In the genomic region with DNA sequence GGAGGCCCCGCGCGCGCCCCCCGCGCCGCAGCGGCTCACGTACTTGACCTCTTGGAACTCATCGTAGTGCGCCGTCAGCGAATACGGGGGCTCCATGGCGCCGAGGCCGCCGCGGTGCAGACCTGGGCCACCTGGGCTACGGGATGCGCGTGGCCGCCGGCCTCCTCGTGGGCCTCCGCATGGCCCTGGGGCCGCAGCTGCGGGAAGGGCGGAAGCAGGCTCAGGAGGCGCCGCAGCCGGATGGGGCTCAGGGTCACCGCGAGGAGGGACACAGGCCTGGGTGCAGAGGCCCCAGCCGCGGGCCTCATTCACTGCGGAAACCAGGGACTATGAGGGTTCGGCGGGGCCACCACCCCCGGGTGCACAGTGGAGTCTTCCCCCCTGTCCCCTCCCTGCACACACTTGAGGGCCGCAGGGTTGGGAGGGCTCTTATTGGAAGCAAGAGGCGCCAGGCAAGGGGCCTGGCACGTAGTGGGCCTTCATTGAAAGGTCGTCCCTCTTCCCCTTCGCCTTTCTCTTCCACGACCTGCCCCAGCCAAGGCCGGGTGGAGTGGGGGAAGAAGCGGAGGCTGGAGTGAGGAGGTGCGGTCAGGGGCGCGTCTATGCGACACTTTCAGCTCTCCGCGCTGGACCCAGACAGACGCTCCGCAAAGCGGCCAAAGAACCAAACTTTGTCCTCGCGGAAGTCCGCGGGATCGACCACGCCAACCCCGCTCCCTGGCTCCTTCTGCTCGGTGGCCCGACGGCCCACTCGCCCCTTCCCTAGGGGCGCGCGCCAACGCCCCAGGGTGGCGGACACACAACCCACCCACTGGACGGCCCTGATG, we compare ENCODE assay signal across 10 cellular contexts. TPM values are rescaled to one million over a fixed set of nuclear protein-coding genes. Genes with fewer than 3 reads are reported as not detected.
DNase-seq lines count a peak whose midpoint lies in the region; ATAC-seq, FAIRE-seq and TF ChIP-seq lines count a peak whose summit lies in the region.
"Had no signal": no experiment of that assay in that cellular context is flagged by ENCODE, and none has a peak within 500 bp of the region (broad histone marks: within the 10 kb centered on the region; RNA-seq: fewer than 3 reads in every experiment).

No MANE protein-coding gene starts in this region.

- FAIRE-seq in frontal cortex (lab: Jason Lieb, UNC) = no peak
- FAIRE-seq: GM12891 had no signal

- H3K9me3 Mint-ChIP-seq in CD14-positive monocyte = peaks cover 0 to 5% (median 3%) of the 10 kb centered on the region in 7 donors
- H3K9me3 Mint-ChIP-seq in H9 = no peaks in the 10 kb centered on the region; a peak in 1 of 5 replicates
- peaks cover 10% of the 10 kb centered on the region for H3K9me3 Mint-ChIP-seq in glutamatergic neuron (ENCODE audit: unreplicated experiment)
- no peaks in the 10 kb centered on the region for H3K9me3 Mint-ChIP-seq in progenitor cell of endocrine pancreas (ENCODE audit: low read depth)
- H3K9me3 Mint-ChIP-seq: activated CD4-positive, alpha-beta memory T cell treated with anti-CD3 and anti-CD28 coated beads for 36 hours had no signal

- no peak overlapping the region for H4K8ac ChIP-seq in H9 (replicated peaks; ENCODE audit: insufficient read length, low read depth, low read length)

- no peak overlapping the region for H3K4ac ChIP-seq in H9 (ENCODE audit: low read depth, low read length)

- H2BK5ac ChIP-seq in H9 (ENCODE audit: insufficient read length, low read length) = no peak overlapping the region

- no peak overlapping the region for H3T11ph ChIP-seq in H9 (ENCODE audit: low read length)

- no peaks in the 10 kb centered on the region for H3K79me2 ChIP-seq in H9 (ENCODE audit: insufficient read depth, low read length)

- H3K27ac ChIP-seq in H9 (ENCODE audit: insufficient read length, low read depth, low read length) = no peak overlapping the region
- H3K27ac ChIP-seq: dorsolateral prefrontal cortex had no signal

- intact Hi-C loops in CD14-positive monocyte (cut with micrococcal nuclease) = no loop called here

- no peak overlapping the region for H2BK120ac ChIP-seq in H9 (ENCODE audit: low read depth, low read length, poor library complexity, severe bottlenecking)

- no peaks in the 10 kb centered on the region for H3K4me1 Mint-ChIP-seq in CD14-positive monocyte
- H3K4me1 Mint-ChIP-seq in H9 = peaks cover 20 to 34% of the 10 kb centered on the region in 2 experiments
- H3K4me1 Mint-ChIP-seq in glutamatergic neuron (ENCODE audit: low read depth, unreplicated experiment) = no peaks in the 10 kb centered on the region
- no peaks in the 10 kb centered on the region for H3K4me1 Mint-ChIP-seq in progenitor cell of endocrine pancreas (ENCODE audit: low read depth)

- H3K36me3 Mint-ChIP-seq in CD14-positive monocyte = no peaks in the 10 kb centered on the region
- peaks cover 0 to 8% (median 0%) of the 10 kb centered on the region in 3 experiments; a peak in 3 of 7 replicates for H3K36me3 Mint-ChIP-seq in H9 (ENCODE audit: insufficient read depth in 1 of 3, low read depth in 3 of 3)
- H3K36me3 Mint-ChIP-seq in glutamatergic neuron (ENCODE audit: unreplicated experiment) = no peaks in the 10 kb centered on the region
- no peaks in the 10 kb centered on the region for H3K36me3 Mint-ChIP-seq in progenitor cell of endocrine pancreas (ENCODE audit: insufficient read depth)
- H3K36me3 Mint-ChIP-seq: activated CD4-positive, alpha-beta memory T cell treated with anti-CD3 and anti-CD28 coated beads for 36 hours had no signal

- no CpG with 5 or more reads among the region's 74 CpGs for WGBS in H9 (ENCODE audit: extremely low coverage, insufficient read length, low lambda C conversion rate)

- H3K14ac ChIP-seq in H9 (ENCODE audit: insufficient read depth, low read length) = peak overlapping the region; percentile 17; the same call in 1 of the 2 replicates

- H3K27ac Mint-ChIP-seq in CD14-positive monocyte = no peak overlapping the region
- no peak overlapping the region for H3K27ac Mint-ChIP-seq in H9
- no peak overlapping the region for H3K27ac Mint-ChIP-seq in glutamatergic neuron (ENCODE audit: unreplicated experiment)
- H3K27ac Mint-ChIP-seq in progenitor cell of endocrine pancreas = no peak overlapping the region
- H3K27ac Mint-ChIP-seq: activated CD4-positive, alpha-beta memory T cell treated with anti-CD3 and anti-CD28 coated beads for 36 hours had no signal

- H3K56ac ChIP-seq in H9 (ENCODE audit: insufficient read length, low read depth, low read length) = no peak overlapping the region

- no peak overlapping the region for H2BK12ac ChIP-seq in H9 (ENCODE audit: insufficient read length, low read depth, low read length)

- peak overlapping the region in 1 of 2 donors; percentile 74 for H3K4me3 Mint-ChIP-seq in CD14-positive monocyte
- peak overlapping the region; percentile 55 to 77 for H3K4me3 Mint-ChIP-seq in H9
- H3K4me3 Mint-ChIP-seq in glutamatergic neuron (ENCODE audit: unreplicated experiment) = peak overlapping the region; percentile 25
- H3K4me3 Mint-ChIP-seq in progenitor cell of endocrine pancreas (ENCODE audit: low read depth) = peak overlapping the region; percentile 59
- H3K4me3 Mint-ChIP-seq: activated CD4-positive, alpha-beta memory T cell treated with anti-CD3 and anti-CD28 coated beads for 36 hours had no signal

- H2BK15ac ChIP-seq in H9 (ENCODE audit: low read depth, low read length) = no peak overlapping the region

- no peaks in the 10 kb centered on the region for H4K20me1 ChIP-seq in H9 (ENCODE audit: control insufficient read depth, insufficient read depth, insufficient read length)

- no peak overlapping the region for H2AK5ac ChIP-seq in H9 (ENCODE audit: insufficient read length, low read length)

- TF ChIP-seq CTCF in CD14-positive monocyte (IDR thresholded peaks at IDR 0.05) (no peak), H9 (conservative IDR thresholded peaks at IDR 0.05) (no peak), glutamatergic neuron (IDR thresholded peaks at IDR 0.05; ENCODE audit: partially characterized antibody, unreplicated experiment) (no peak), progenitor cell of endocrine pancreas (IDR thresholded peaks at IDR 0.05; ENCODE audit: unreplicated experiment) (no peak)

- H4K91ac ChIP-seq in H9 (ENCODE audit: insufficient read length, low read depth, low read length) = no peak overlapping the region

- no peak overlapping the region for H3K18ac ChIP-seq in H9 (ENCODE audit: insufficient read length, low read depth, low read length)

- no peak overlapping the region for H2AFZ ChIP-seq in H9 (ENCODE audit: low read length)

- peaks cover 2% of the 10 kb centered on the region; the same call in 1 of the 2 replicates for H3K4me1 ChIP-seq in H9 (ENCODE audit: insufficient read depth, low read length)

- H4K5ac ChIP-seq in H9 (ENCODE audit: insufficient read length, low read depth, low read length) = no peak overlapping the region

- peak overlapping the region; percentile 48 for H3K4me2 ChIP-seq in H9 (ENCODE audit: insufficient read depth, insufficient read length, low read length)

- no peak overlapping the region for H3K23ac ChIP-seq in H9 (ENCODE audit: insufficient read length, low read depth, low read length)

- H3K23me2 ChIP-seq in H9 (ENCODE audit: insufficient read length, low read depth, low read length, poor library complexity, severe bottlenecking) = peaks cover 9% of the 10 kb centered on the region

- H2BK20ac ChIP-seq in H9 (ENCODE audit: low read depth, low read length, poor library complexity, severe bottlenecking) = no peak overlapping the region

- no peaks in the 10 kb centered on the region for H3K79me1 ChIP-seq in H9 (ENCODE audit: insufficient read depth, low read depth, low read length, poor library complexity, severe bottlenecking)

- no peak overlapping the region for H3K9ac ChIP-seq in H9 (ENCODE audit: extremely low read depth, insufficient read length, low read length)

- peaks cover 41 to 65% (median 47%) of the 10 kb centered on the region in 3 donors for H3K27me3 Mint-ChIP-seq in CD14-positive monocyte (ENCODE audit: low read depth in 3 of 3)
- peaks cover 87% of the 10 kb centered on the region for H3K27me3 Mint-ChIP-seq in H9 (ENCODE audit: low read depth)
- peaks cover 32% of the 10 kb centered on the region for H3K27me3 Mint-ChIP-seq in glutamatergic neuron (ENCODE audit: unreplicated experiment)
- H3K27me3 Mint-ChIP-seq in progenitor cell of endocrine pancreas = peaks cover 69% of the 10 kb centered on the region

- H3K27me3 ChIP-seq in H9 (ENCODE audit: insufficient read depth, low read length) = peaks cover 34% of the 10 kb centered on the region

- DNase-seq in CD14-positive monocyte (ENCODE audit: low spot score) (peak; percentile 36), H9 (peak; percentile 49), glutamatergic neuron (peak; percentile 17), progenitor cell of endocrine pancreas (ENCODE audit: low spot score, unreplicated experiment) (no peak), SIG-M5 treated with dmso at 0.1 percent for 504 hours (lab: John Stamatoyannopoulos, UW; ENCODE audit: unreplicated experiment) (no peak), frontal cortex (ENCODE audit: low spot score in 2 of 2) (no peak)
- DNase-seq: activated CD4-positive, alpha-beta memory T cell treated with anti-CD3 and anti-CD28 coated beads for 36 hours had no signal

- H3K9me3 ChIP-seq in H9 (ENCODE audit: control insufficient read depth, low read depth, low read length) = no peaks in the 10 kb centered on the region

- ATAC-seq in GM19463 (IDR thresholded peaks at IDR 0.05; ENCODE audit: unreplicated experiment) = no peak

RNA-seq across cellular contexts. Expression of gene ECEL1, which starts 0.9 kb away (rescaled TPM):
- not detected for polyA plus RNA-seq in CD14-positive monocyte
- total RNA-seq in H9 (2021) (8.2 and 8.4 TPM in 2 replicates), glutamatergic neuron (ENCODE audit: unreplicated experiment) (2.3 TPM), progenitor cell of endocrine pancreas (2.0 and 2.9 TPM in 2 replicates), frontal cortex (2.4 TPM)

RNA-seq across cellular contexts. Expression of gene ALPI, which starts 30.8 kb away (rescaled TPM):
- not detected for polyA plus RNA-seq in CD14-positive monocyte
- total RNA-seq in H9 (2021) (not detected in 2 replicates), glutamatergic neuron (ENCODE audit: unreplicated experiment) (not detected), progenitor cell of endocrine pancreas (not detected in 2 replicates), frontal cortex (not detected)
- total RNA-seq: activated CD4-positive, alpha-beta memory T cell treated with anti-CD3 and anti-CD28 coated beads for 36 hours; dorsolateral prefrontal cortex had no signal

RNA-seq across cellular contexts. Expression of gene PRSS56, which starts 33.4 kb away (rescaled TPM):
- polyA plus RNA-seq in CD14-positive monocyte = not detected
- total RNA-seq in H9 (2021) (not detected in 2 replicates), glutamatergic neuron (ENCODE audit: unreplicated experiment) (not detected), progenitor cell of endocrine pancreas (not detected in 2 replicates), frontal cortex (under 0.01 TPM)
- total RNA-seq: activated CD4-positive, alpha-beta memory T cell treated with anti-CD3 and anti-CD28 coated beads for 36 hours had no signal

RNA-seq across cellular contexts. Expression of gene CHRND, which starts 39.2 kb away (rescaled TPM):
- not detected for polyA plus RNA-seq in CD14-positive monocyte
- total RNA-seq in H9 (2021) = not detected in 2 replicates
- total RNA-seq in glutamatergic neuron (ENCODE audit: unreplicated experiment) = 2.2 TPM
- total RNA-seq in progenitor cell of endocrine pancreas = 0.12 TPM in 1 of 2 replicates, not detected in the other
- total RNA-seq in frontal cortex = not detected
- total RNA-seq: activated CD4-positive, alpha-beta memory T cell treated with anti-CD3 and anti-CD28 coated beads for 36 hours had no signal

RNA-seq across cellular contexts. Expression of gene CHRNG, which starts 52.7 kb away (rescaled TPM):
- not detected for polyA plus RNA-seq in CD14-positive monocyte
- total RNA-seq in H9 (2021) = not detected in 2 replicates
- 3.5 TPM for total RNA-seq in glutamatergic neuron (ENCODE audit: unreplicated experiment)
- 0.42 TPM in 1 of 2 replicates, not detected in the other for total RNA-seq in progenitor cell of endocrine pancreas
- not detected for total RNA-seq in frontal cortex
- total RNA-seq: activated CD4-positive, alpha-beta memory T cell treated with anti-CD3 and anti-CD28 coated beads for 36 hours; dorsolateral prefrontal cortex had no signal

Comparison
In these comparisons a context has a peak if more than half of its experiments do, and no peak if none do; other contexts are left out.
1. DNase-seq: peak in CD14-positive monocyte (single experiment), H9 (single experiment) and glutamatergic neuron (single experiment); none in progenitor cell of endocrine pancreas (single experiment), SIG-M5 treated with dmso at 0.1 percent for 504 hours (single experiment) and frontal cortex (0 of 2).